8 cellular contexts compared by ENCODE assay signal in genomic region chr18:62496262-62496661, GRCh38.
"Had no signal": no experiment of that assay in that cellular context is flagged by ENCODE, and none has a peak within 500 bp of the region (broad histone marks: within the 10 kb centered on the region; RNA-seq: fewer than 3 reads in every experiment).

No MANE protein-coding gene starts in this region.

- ATAC-seq: GM12878 had no signal

- FAIRE-seq: G401.6, GM12878, GM12891, GM12892, GM18507, GM19239 had no signal

- H3K4me3 ChIP-seq: GM12878 had no signal

- DNase-seq: GDM1, GF-D8 had no signal
